ENCODE assay signal across 8 cellular contexts in the genomic region with DNA sequence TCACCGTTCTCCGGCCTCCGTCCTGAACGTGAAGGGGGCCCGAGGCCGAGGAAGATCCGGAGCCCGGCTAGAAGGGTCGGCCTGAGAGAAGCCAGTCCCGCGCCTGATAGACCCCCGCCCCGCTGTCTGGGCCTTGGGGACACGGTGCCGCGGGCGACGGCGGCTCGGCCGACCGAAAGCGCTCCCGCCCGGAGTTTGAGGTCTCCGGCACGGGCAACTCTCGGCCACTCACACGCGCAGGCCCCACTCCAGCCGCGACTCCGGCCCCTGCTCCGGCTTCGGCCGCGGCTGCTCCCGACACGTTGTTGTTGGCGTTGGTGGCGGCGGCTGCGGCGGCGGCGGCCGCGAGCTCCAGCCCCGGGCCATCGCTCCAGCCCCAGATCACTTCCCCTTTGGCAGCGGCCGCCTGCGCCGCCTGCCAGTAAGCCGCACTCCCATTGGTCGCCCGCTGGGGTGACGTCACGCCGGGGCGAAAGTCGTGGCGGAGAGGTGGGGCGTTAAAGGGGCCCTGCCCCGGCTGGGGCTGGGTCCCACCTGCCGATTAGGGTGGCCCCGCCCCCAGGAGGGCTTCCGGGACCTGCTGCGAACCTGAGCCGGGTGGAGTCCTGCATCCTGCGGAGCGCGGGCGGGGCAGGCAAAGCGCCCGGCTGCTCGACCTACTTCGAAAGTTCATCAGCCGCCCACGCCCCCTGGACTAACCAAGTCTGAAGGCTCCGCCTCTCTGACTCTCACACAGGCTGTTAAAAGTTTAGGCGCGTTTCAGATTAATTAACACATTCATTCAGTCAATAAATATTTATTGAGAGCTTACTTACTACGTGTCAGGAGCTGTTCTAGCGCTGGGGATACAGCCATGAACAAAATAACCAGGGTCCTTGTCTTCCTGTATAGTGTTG. TPM values are rescaled to one million over a fixed set of nuclear protein-coding genes. Genes with fewer than 3 reads are reported as not detected.
A peak's percentile ranks its signal among the peaks of the same experiment; 100 is the strongest.
DNase-seq lines count a peak whose midpoint lies in the region; ATAC-seq and TF ChIP-seq lines count a peak whose summit lies in the region.

A gene with protein sequence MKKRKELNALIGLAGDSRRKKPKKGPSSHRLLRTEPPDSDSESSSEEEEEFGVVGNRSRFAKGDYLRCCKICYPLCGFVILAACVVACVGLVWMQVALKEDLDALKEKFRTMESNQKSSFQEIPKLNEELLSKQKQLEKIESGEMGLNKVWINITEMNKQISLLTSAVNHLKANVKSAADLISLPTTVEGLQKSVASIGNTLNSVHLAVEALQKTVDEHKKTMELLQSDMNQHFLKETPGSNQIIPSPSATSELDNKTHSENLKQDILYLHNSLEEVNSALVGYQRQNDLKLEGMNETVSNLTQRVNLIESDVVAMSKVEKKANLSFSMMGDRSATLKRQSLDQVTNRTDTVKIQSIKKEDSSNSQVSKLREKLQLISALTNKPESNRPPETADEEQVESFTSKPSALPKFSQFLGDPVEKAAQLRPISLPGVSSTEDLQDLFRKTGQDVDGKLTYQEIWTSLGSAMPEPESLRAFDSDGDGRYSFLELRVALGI (minus strand): TSS at position 388 of the 896 bp plus-strand sequence. CDS start 1,027 bp downstream, outside the sequence.

- TF ChIP-seq CTCF in BE2C (IDR thresholded peaks at IDR 0.05; ENCODE audit: low read depth, low read length) (no peak), colonic mucosa (IDR thresholded peaks at IDR 0.05) (no peak)

- H3K4me3 ChIP-seq in BE2C (ENCODE audit: low read depth, low read length) (peak within 1 kb of the TSS; percentile 64), colonic mucosa (peak within 1 kb of the TSS; percentile 94)

- no peaks in the 10 kb centered on the region for H3K9me3 Mint-ChIP-seq in activated CD4-positive, alpha-beta T cell treated with anti-CD3 and anti-CD28 coated beads, Interleukin-2, amount 10 ng/mL, durations not matched to agents 24 days and 14 days

- H3K4me1 Mint-ChIP-seq in activated CD4-positive, alpha-beta T cell treated with anti-CD3 and anti-CD28 coated beads, Interleukin-2, amount 10 ng/mL, durations not matched to agents 24 days and 14 days = peaks cover 36% of the 10 kb centered on the region

- peaks cover 27% of the 10 kb centered on the region for H3K36me3 Mint-ChIP-seq in activated CD4-positive, alpha-beta T cell treated with anti-CD3 and anti-CD28 coated beads, Interleukin-2, amount 10 ng/mL, durations not matched to agents 24 days and 14 days (ENCODE audit: low read depth)

- peak within 1 kb of the TSS; percentile 95 for H3K4me3 Mint-ChIP-seq in activated CD4-positive, alpha-beta T cell treated with anti-CD3 and anti-CD28 coated beads, Interleukin-2, amount 10 ng/mL, durations not matched to agents 24 days and 14 days

- peak; percentile 90 for DNase-seq in BE2C
- DNase-seq in GM19240 (ENCODE audit: insufficient read length, low spot score) = peak; percentile 76
- peak; percentile 84 to 98 for DNase-seq in NCI-H526 (lab: John Stamatoyannopoulos, UW)
- DNase-seq in activated CD4-positive, alpha-beta T cell treated with anti-CD3 and anti-CD28 coated beads, Interleukin-2, amount 10 ng/mL, durations not matched to agents 24 days and 14 days = peak; percentile 100
- peak; percentile 99 for DNase-seq in colonic mucosa
- DNase-seq in stimulated activated CD4-positive, alpha-beta T cell treated with anti-CD3 and anti-CD28 coated beads, Interleukin-1b, Interleukin-23, amount 100 ng/mL, for 4 hours (ENCODE audit: low read depth in 2 of 2) = peak; percentile 98 to 99

- H3K9ac ChIP-seq in colonic mucosa (ENCODE audit: low read depth in 2 of 2, low read length in 2 of 2) = peak within 1 kb of the TSS; percentile 76 to 97

- H3K4me1 ChIP-seq in BE2C (no peaks in the 10 kb centered on the region), colonic mucosa (peaks cover 13% of the 10 kb centered on the region)

- peak; percentile 95 for ATAC-seq in HG03460 (IDR thresholded peaks at IDR 0.05; ENCODE audit: unreplicated experiment)

- H3K27ac ChIP-seq in colonic mucosa (peak within 1 kb of the TSS; percentile 56), layer of hippocampus (ENCODE audit: low read depth, low read length) (peak within 1 kb of the TSS; percentile 67)

- intact Hi-C loops in activated CD4-positive, alpha-beta T cell treated with anti-CD3 and anti-CD28 coated beads, Interleukin-2, amount 10 ng/mL, durations not matched to agents 24 days and 14 days (cut with micrococcal nuclease) = loop anchor here (1.0 to 5.0 kb wide), 4 partner anchors 51 to 593 kb away; a partner anchor contains a TSS
- intact Hi-C loops in colonic mucosa (cut with DNase I) = no loop called here

- H3K9me3 ChIP-seq in BE2C = no peaks in the 10 kb centered on the region
- H3K9me3 ChIP-seq in colonic mucosa = no peaks in the 10 kb centered on the region

- H3K27me3 Mint-ChIP-seq in activated CD4-positive, alpha-beta T cell treated with anti-CD3 and anti-CD28 coated beads, Interleukin-2, amount 10 ng/mL, durations not matched to agents 24 days and 14 days = no peaks in the 10 kb centered on the region

- peak within 1 kb of the TSS; percentile 93 for H3K27ac Mint-ChIP-seq in activated CD4-positive, alpha-beta T cell treated with anti-CD3 and anti-CD28 coated beads, Interleukin-2, amount 10 ng/mL, durations not matched to agents 24 days and 14 days

- H3K27me3 ChIP-seq in BE2C = no peaks in the 10 kb centered on the region
- no peaks in the 10 kb centered on the region for H3K27me3 ChIP-seq in colonic mucosa
- H3K27me3 ChIP-seq in layer of hippocampus (ENCODE audit: control insufficient read depth, insufficient read depth, low read length) = no peaks in the 10 kb centered on the region

- no peaks in the 10 kb centered on the region for H3K36me3 ChIP-seq in BE2C
- H3K36me3 ChIP-seq in colonic mucosa = no peaks in the 10 kb centered on the region

RNA-seq across cellular contexts. Expression of the gene that starts here (rescaled TPM):
- 3.5 TPM for polyA plus RNA-seq in BE2C (2012; ENCODE audit: insufficient read depth, insufficient read length, low read depth)
- total RNA-seq in activated CD4-positive, alpha-beta T cell treated with anti-CD3 and anti-CD28 coated beads, Interleukin-2, amount 10 ng/mL, durations not matched to agents 24 days and 14 days = 63.9 and 70.4 TPM in 2 replicates
- 100 to 1,000 TPM in 1 of 2 donors, 10 to 100 TPM in 1; 87.4 to 114 TPM for total RNA-seq in colonic mucosa

Comparison
In these comparisons a context has a peak if more than half of its experiments do, and no peak if none do; other contexts are left out.
1. Peak in every context shown above with its lines: DNase-seq, ATAC-seq, H3K4me3 ChIP-seq and H3K27ac ChIP-seq.